In genomic region chr1:155139895-155140629, GRCh38 we compare ENCODE assay signal across 8 cellular contexts. TPM values are rescaled to one million over a fixed set of nuclear protein-coding genes. Genes with fewer than 3 reads are reported as not detected.
DNase-seq lines count a peak whose midpoint lies in the region; TF ChIP-seq lines count a peak whose summit lies in the region.

TSS of gene DPM3 (minus strand) at chr1:155140531. CDS start at chr1:155140240, 291 bp downstream.

- POLR2A ChIA-PET in CD4-positive, alpha-beta memory T cell (lab: Charles Lee; ENCODE audit: partially characterized antibody) = interaction anchor here (1.0 to 1.1 kb wide), 2 partner anchors 11 to 34 kb away, joined by 3 read pairs; partner anchors contain the start of gene TRIM46

- H3K4me1 ChIP-seq in CD4-positive, alpha-beta memory T cell (ENCODE audit: insufficient read depth, low read length) = peaks cover 33% of the 10 kb centered on the region
- peaks cover 33% of the 10 kb centered on the region for H3K4me1 ChIP-seq in mononuclear cell (ENCODE audit: insufficient read depth, low read length)

- H3K4me1 Mint-ChIP-seq in CD4-positive, alpha-beta memory T cell = peaks cover 20 to 50% (median 39%) of the 10 kb centered on the region in 4 donors

- peak; percentile 81 to 93 (median 83) for DNase-seq in CD4-positive, alpha-beta memory T cell
- DNase-seq in GM20000 (ENCODE audit: low spot score) (peak; percentile 87), HuH-7 (ENCODE audit: low spot score) (peak; percentile 91), OCI-M1 (lab: John Stamatoyannopoulos, UW) (peak; percentile 93), activated T-cell treated with anti-CD3 and anti-CD28 coated beads for 1 hour (ENCODE audit: low read depth) (peak; percentile 86), epidermal melanocyte (ENCODE audit: insufficient read length, low spot score) (peak; percentile 90)
- peak; percentile 69 to 76 for DNase-seq in stimulated activated CD8-positive, alpha-beta memory T cell treated with anti-CD3 and anti-CD28 coated beads, Interleukin-4, amount 100 ng/mL, for 1 hour (ENCODE audit: low read depth in 2 of 2, low spot score in 1 of 2)

- H3K27me3 Mint-ChIP-seq in CD4-positive, alpha-beta memory T cell = peaks cover 0 to 5% of the 10 kb centered on the region in 2 donors

- H3K9me3 ChIP-seq in CD4-positive, alpha-beta memory T cell (ENCODE audit: control insufficient read depth in 1 of 2, low read length in 2 of 2) = no peaks in the 10 kb centered on the region
- no peaks in the 10 kb centered on the region for H3K9me3 ChIP-seq in mononuclear cell (ENCODE audit: low read depth, low read length)

- peak within 1 kb of the TSS; percentile 94 to 100 (median 99) for H3K4me3 Mint-ChIP-seq in CD4-positive, alpha-beta memory T cell

- H3K27me3 ChIP-seq in CD4-positive, alpha-beta memory T cell (ENCODE audit: insufficient read depth, low read length) = no peaks in the 10 kb centered on the region
- no peaks in the 10 kb centered on the region for H3K27me3 ChIP-seq in mononuclear cell (ENCODE audit: insufficient read depth, low read length)

- CTCF ChIA-PET in CD4-positive, alpha-beta memory T cell (lab: Charles Lee; ENCODE audit: partially characterized antibody) = interaction anchor here (1.3 kb wide), 1 partner anchor 34 kb away, joined by 3 read pairs; no protein-coding TSS in a partner anchor

- H3K36me3 ChIP-seq in CD4-positive, alpha-beta memory T cell (ENCODE audit: insufficient read depth, low read length) = no peaks in the 10 kb centered on the region

- intact Hi-C loops in CD4-positive, alpha-beta memory T cell (cut with micrococcal nuclease) = loop anchor here (2.0 to 5.0 kb wide), 2 partner anchors 13 to 53 kb away; partner anchors contain the start of gene EFNA1

- H3K27ac ChIP-seq in CD4-positive, alpha-beta memory T cell (ENCODE audit: low read depth, low read length) = peak within 1 kb of the TSS; percentile 87

- peak within 1 kb of the TSS; percentile 97 to 100 (median 98) for H3K27ac Mint-ChIP-seq in CD4-positive, alpha-beta memory T cell

- H3K4me3 ChIP-seq in CD4-positive, alpha-beta memory T cell (ENCODE audit: low read length in 2 of 2) = peak within 1 kb of the TSS; percentile 62 to 79
- peak within 1 kb of the TSS; percentile 87 for H3K4me3 ChIP-seq in mononuclear cell (ENCODE audit: low read length)

- peaks cover 0 to 13% of the 10 kb centered on the region in 2 donors for H3K36me3 Mint-ChIP-seq in CD4-positive, alpha-beta memory T cell

- H3K9me3 Mint-ChIP-seq in CD4-positive, alpha-beta memory T cell = no peaks in the 10 kb centered on the region

- no peak for TF ChIP-seq CTCF in GM20000 (IDR thresholded peaks at IDR 0.05; ENCODE audit: extremely low read depth, missing control alignments)

RNA-seq across cellular contexts. Expression of gene DPM3, which starts in this region (rescaled TPM):
- total RNA-seq in CD4-positive, alpha-beta memory T cell = 10 to 100 TPM; 51.6 to 53.6 TPM
- polyA plus RNA-seq in CD4-positive, alpha-beta memory T cell = 100 to 1,000 TPM; 101 to 119 TPM
- total RNA-seq in mononuclear cell = 14.0 TPM

Comparison
In these comparisons a context has a peak if more than half of its experiments do, and no peak if none do; other contexts are left out.
1. Peak in every context shown above with its lines: DNase-seq, H3K4me3 ChIP-seq and H3K27ac ChIP-seq.